Comparison of ENCODE assay signal across 1 cellular context in genomic region chr5:79151933-79152671, GRCh38.
TF ChIP-seq lines count a peak whose summit lies in the region.

No MANE protein-coding gene starts in this region.

TF ChIP-seq in SK-N-SH, 30 proteins besides CTCF, POLR2A, EP300 and RAD21 (continued from another document):
- TF ChIP-seq REST (IDR thresholded peaks at IDR 0.05; ENCODE audit: low read depth, low read length) (no peak), ELF1 (IDR thresholded peaks at IDR 0.05) (no peak)
